Comparison of ENCODE assay signal across 8 cellular contexts in the genomic region with DNA sequence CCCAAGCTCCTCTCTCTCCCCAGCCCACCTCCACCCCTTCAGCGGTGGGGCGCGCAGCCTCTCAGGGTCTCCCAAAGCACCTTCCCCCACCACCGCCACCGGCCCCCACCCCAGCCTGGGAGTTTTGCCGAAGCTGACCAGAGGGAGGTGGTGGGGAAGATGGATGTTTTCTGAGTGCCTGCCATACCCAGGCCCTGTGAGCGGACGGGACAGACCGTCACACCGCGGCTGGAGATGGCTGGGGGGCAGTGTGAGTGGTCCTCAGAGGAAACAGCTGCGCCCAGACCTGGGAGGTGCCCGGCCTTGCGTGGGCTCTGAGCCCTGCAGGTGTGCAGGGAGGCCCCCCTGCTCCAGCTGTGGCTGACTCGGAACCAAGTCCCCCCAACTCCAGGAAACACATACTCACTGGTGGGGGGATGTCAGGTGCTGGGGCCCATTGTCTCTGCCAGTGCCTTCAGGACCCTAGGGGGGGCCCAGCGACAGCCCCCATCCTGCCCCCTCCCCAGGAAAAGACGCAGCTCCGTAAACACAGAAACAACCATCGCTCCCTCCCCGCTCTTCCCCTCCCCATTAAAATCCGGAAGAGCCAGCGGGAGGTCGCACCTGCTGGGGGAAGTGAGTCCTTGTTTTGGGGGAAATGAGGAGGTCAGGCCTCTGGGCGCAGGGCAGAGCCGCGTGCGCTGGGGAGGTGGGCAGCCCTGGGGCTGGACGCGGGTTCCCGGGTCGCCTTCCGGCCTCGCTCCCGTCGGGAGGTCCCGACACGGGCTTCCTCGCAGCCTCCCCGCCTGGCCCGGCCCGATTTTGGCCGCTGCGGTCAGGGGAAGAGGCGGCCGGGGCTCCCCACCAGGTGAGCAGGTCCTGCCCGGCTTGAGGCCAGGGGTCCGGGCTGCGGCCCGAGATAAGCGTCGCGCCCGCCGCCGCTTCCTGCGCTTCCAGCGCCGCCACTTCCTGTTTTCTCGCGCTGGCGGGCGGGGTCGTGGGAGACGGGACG. TPM values are rescaled to one million over a fixed set of nuclear protein-coding genes. Genes with fewer than 3 reads are reported as not detected.
DNase-seq lines count a peak whose midpoint lies in the region; ATAC-seq and TF ChIP-seq lines count a peak whose summit lies in the region.

No MANE protein-coding gene starts in this region.

- peak overlapping the region; percentile 79 for H3K27ac Mint-ChIP-seq in activated naive CD8-positive, alpha-beta T cell treated with anti-CD3 and anti-CD28 coated beads, Interleukin-2, amount 10 ng/mL, durations not matched to agents 7 days and 5 days
- H3K27ac Mint-ChIP-seq in mesothelial cell of epicardium, result no peak overlapping the region

- DNase-seq in BJ (ENCODE audit: low read depth) (no peak), HAP-1 (ENCODE audit: low spot score in 2 of 2) (no peak), mesothelial cell of epicardium (ENCODE audit: low spot score in 2 of 2, unreplicated experiment in 2 of 2) (no peak), hypothalamus (lab: John Stamatoyannopoulos, UW) (no peak)
- DNase-seq in activated naive CD8-positive, alpha-beta T cell treated with anti-CD3 and anti-CD28 coated beads, Interleukin-2, amount 10 ng/mL, durations not matched to agents 7 days and 5 days, result peak; percentile 56

- peaks cover 1% of the 10 kb centered on the region for H3K36me3 Mint-ChIP-seq in activated naive CD8-positive, alpha-beta T cell treated with anti-CD3 and anti-CD28 coated beads, Interleukin-2, amount 10 ng/mL, durations not matched to agents 7 days and 5 days
- H3K36me3 Mint-ChIP-seq in mesothelial cell of epicardium, result no peaks in the 10 kb centered on the region

- H3K4me3 ChIP-seq in BJ (ENCODE audit: low read depth, low read length) (peak overlapping the region; percentile 38), HAP-1 (peak overlapping the region; percentile 35)

- H3K4me1 Mint-ChIP-seq in activated naive CD8-positive, alpha-beta T cell treated with anti-CD3 and anti-CD28 coated beads, Interleukin-2, amount 10 ng/mL, durations not matched to agents 7 days and 5 days, result peaks cover 35% of the 10 kb centered on the region
- peaks cover 8% of the 10 kb centered on the region for H3K4me1 Mint-ChIP-seq in mesothelial cell of epicardium

- H3K27me3 ChIP-seq in BJ (ENCODE audit: control insufficient read depth, insufficient read depth, low read length) (peaks cover 33% of the 10 kb centered on the region), HAP-1 (ENCODE audit: low read depth) (0 out of 2 replicates have a peak, but pooled peaks cover 2% of the 10 kb centered on the region)

- POLR2A ChIA-PET in BJ (lab: Charles Lee), result no interaction called here
- POLR2A ChIA-PET in activated naive CD8-positive, alpha-beta T cell treated with anti-CD3 and anti-CD28 coated beads, Interleukin-2, amount 10 ng/mL, durations not matched to agents 7 days and 5 days (lab: Charles Lee), result interaction anchor here (0.5 to 7.1 kb wide), 7 partner anchors 10 to 61 kb away, joined by 3 to 142 read pairs (median 8); a partner anchor contains a TSS

- CTCF ChIA-PET in BJ (lab: Yijun Ruan, JAX), result interaction anchor here (1.0 to 5.0 kb wide), 2 partner anchors 13 to 14 kb away, joined by 3 to 76 read pairs; no protein-coding TSS in a partner anchor

- H3K4me3 Mint-ChIP-seq in activated naive CD8-positive, alpha-beta T cell treated with anti-CD3 and anti-CD28 coated beads, Interleukin-2, amount 10 ng/mL, durations not matched to agents 7 days and 5 days, result peak overlapping the region; percentile 81
- H3K4me3 Mint-ChIP-seq in mesothelial cell of epicardium, result peak overlapping the region; percentile 60

- H3K9me3 Mint-ChIP-seq in activated naive CD8-positive, alpha-beta T cell treated with anti-CD3 and anti-CD28 coated beads, Interleukin-2, amount 10 ng/mL, durations not matched to agents 7 days and 5 days, result no peaks in the 10 kb centered on the region
- no peaks in the 10 kb centered on the region for H3K9me3 Mint-ChIP-seq in mesothelial cell of epicardium

- H3K4me1 ChIP-seq in HAP-1, result peaks cover 10% of the 10 kb centered on the region; the same call in 1 of the 2 replicates

- no peak for ATAC-seq in activated naive CD8-positive, alpha-beta T cell treated with anti-CD3 and anti-CD28 coated beads, Interleukin-2, amount 10 ng/mL, durations not matched to agents 7 days and 5 days (ENCODE audit: low read depth)
- ATAC-seq in HG03175 (IDR thresholded peaks at IDR 0.05; ENCODE audit: unreplicated experiment), result no peak
- ATAC-seq in HG02610 (IDR thresholded peaks at IDR 0.05; ENCODE audit: unreplicated experiment), result no peak
- no peak for ATAC-seq in HG03378 (IDR thresholded peaks at IDR 0.05; ENCODE audit: unreplicated experiment)

- H3K27me3 Mint-ChIP-seq in activated naive CD8-positive, alpha-beta T cell treated with anti-CD3 and anti-CD28 coated beads, Interleukin-2, amount 10 ng/mL, durations not matched to agents 7 days and 5 days, result peaks cover 12% of the 10 kb centered on the region
- peaks cover 81% of the 10 kb centered on the region for H3K27me3 Mint-ChIP-seq in mesothelial cell of epicardium (ENCODE audit: low read depth)

- H3K9me3 ChIP-seq in HAP-1, result no peaks in the 10 kb centered on the region

- TF ChIP-seq CTCF in BJ (IDR thresholded peaks at IDR 0.05; ENCODE audit: insufficient read depth, low read depth, low read length) (no peak), mesothelial cell of epicardium (IDR thresholded peaks at IDR 0.05; ENCODE audit: unreplicated experiment) (no peak)

- in situ Hi-C loops in HAP-1 (cut with MboI; ENCODE audit: low sequenced_read_pairs), result no loop called here

- no peaks in the 10 kb centered on the region for H3K36me3 ChIP-seq in BJ (ENCODE audit: control insufficient read depth, insufficient read depth, low read length)
- no peaks in the 10 kb centered on the region for H3K36me3 ChIP-seq in HAP-1 (replicated peaks)

RNA-seq across cellular contexts. Expression of a gene that starts 6.1 kb away (rescaled TPM):
- 0.05 and 0.06 TPM in 2 replicates for polyA plus RNA-seq in BJ (2011; rRNA removed)
- 0.26 and 0.38 TPM in 2 replicates for polyA minus RNA-seq in BJ (2011; rRNA and poly(A)+ RNA removed)
- total RNA-seq in activated naive CD8-positive, alpha-beta T cell treated with anti-CD3 and anti-CD28 coated beads, Interleukin-2, amount 10 ng/mL, durations not matched to agents 7 days and 5 days, result 1 to 10 TPM; 9.7 to 9.8 TPM
- 2.8 to 4.2 TPM (median 3.2 TPM) in 3 replicates for total RNA-seq in mesothelial cell of epicardium

RNA-seq across cellular contexts. Expression of a gene that starts 7.4 kb away (rescaled TPM):
- polyA plus RNA-seq in BJ (2011; rRNA removed), result not detected in 2 replicates
- polyA minus RNA-seq in BJ (2011; rRNA and poly(A)+ RNA removed), result not detected in 2 replicates
- total RNA-seq in activated naive CD8-positive, alpha-beta T cell treated with anti-CD3 and anti-CD28 coated beads, Interleukin-2, amount 10 ng/mL, durations not matched to agents 7 days and 5 days, result under 1 TPM; 0.30 to 0.51 TPM
- total RNA-seq in mesothelial cell of epicardium, result 0.23 to 0.34 TPM in 2 of 3 replicates, not detected in the other

RNA-seq across cellular contexts. Expression of a gene that starts 20.9 kb away (rescaled TPM):
- polyA plus RNA-seq in BJ (2011; rRNA removed), result 17.3 and 34.2 TPM in 2 replicates
- 21.5 and 24.3 TPM in 2 replicates for polyA minus RNA-seq in BJ (2011; rRNA and poly(A)+ RNA removed)
- 10 to 100 TPM; 65.3 to 74.9 TPM for total RNA-seq in activated naive CD8-positive, alpha-beta T cell treated with anti-CD3 and anti-CD28 coated beads, Interleukin-2, amount 10 ng/mL, durations not matched to agents 7 days and 5 days
- total RNA-seq in mesothelial cell of epicardium, result 77.9 to 81.3 TPM (median 81.2 TPM) in 3 replicates

RNA-seq across cellular contexts. Expression of a gene that starts 37.2 kb away (rescaled TPM):
- 12.1 and 14.5 TPM in 2 replicates for polyA plus RNA-seq in BJ (2011; rRNA removed)
- polyA minus RNA-seq in BJ (2011; rRNA and poly(A)+ RNA removed), result 9.0 and 11.9 TPM in 2 replicates
- 100 to 1,000 TPM in 1 of 2 experiments, 10 to 100 TPM in 1; 95.1 to 106 TPM for total RNA-seq in activated naive CD8-positive, alpha-beta T cell treated with anti-CD3 and anti-CD28 coated beads, Interleukin-2, amount 10 ng/mL, durations not matched to agents 7 days and 5 days
- 7.0 to 8.1 TPM (median 7.9 TPM) in 3 replicates for total RNA-seq in mesothelial cell of epicardium

RNA-seq across cellular contexts. Expression of a gene that starts 37.8 kb away (rescaled TPM):
- 0.66 and 0.97 TPM in 2 replicates for polyA plus RNA-seq in BJ (2011; rRNA removed)
- 0.77 and 1.3 TPM in 2 replicates for polyA minus RNA-seq in BJ (2011; rRNA and poly(A)+ RNA removed)
- 1 to 10 TPM; 1.8 to 2.6 TPM for total RNA-seq in activated naive CD8-positive, alpha-beta T cell treated with anti-CD3 and anti-CD28 coated beads, Interleukin-2, amount 10 ng/mL, durations not matched to agents 7 days and 5 days
- 2.2 to 2.6 TPM (median 2.5 TPM) in 3 replicates for total RNA-seq in mesothelial cell of epicardium
